Comparison of ENCODE assay signal across 18 cellular contexts in genomic region chr16:28263305-28263704, GRCh38.
"Had no signal": no experiment of that assay in that cellular context is flagged by ENCODE, and none has a peak within 500 bp of the region (broad histone marks: within the 10 kb centered on the region; RNA-seq: fewer than 3 reads in every experiment).

No MANE protein-coding gene starts in this region.

- H3K9me3 ChIP-seq: SK-N-SH had no signal

- H3K27ac Mint-ChIP-seq: T-cell had no signal

- H3K36me3 Mint-ChIP-seq: T-cell had no signal

- ATAC-seq: T-cell had no signal

- H3K4me2 ChIP-seq: SK-N-SH had no signal

- H3K4me3 Mint-ChIP-seq: T-cell had no signal

- DNase-seq: KBM-7, MV-4-11, NCI-H1048, NCI-H1105, NCI-H1417, NCI-H1436 treated with DMSO at 0.1 percent for 48 hours, NCI-H1694, NCI-H187 treated with DMSO at 0.1 percent for 48 hours, NCI-H2029 treated with DMSO at 0.1 percent for 48 hours, NCI-H2227 treated with DMSO at 0.1 percent for 48 hours, NCI-H524, NCI-H526 treated with DMSO at 0.1 percent for 48 hours, NCI-H748 treated with DMSO at 0.1 percent for 48 hours, RPMI8226, SHP77, SK-N-SH, SW 1271, T-cell had no signal

- H3K9ac ChIP-seq: SK-N-SH had no signal
